Comparison of ENCODE assay signal across 2 cellular contexts in the genomic region with DNA sequence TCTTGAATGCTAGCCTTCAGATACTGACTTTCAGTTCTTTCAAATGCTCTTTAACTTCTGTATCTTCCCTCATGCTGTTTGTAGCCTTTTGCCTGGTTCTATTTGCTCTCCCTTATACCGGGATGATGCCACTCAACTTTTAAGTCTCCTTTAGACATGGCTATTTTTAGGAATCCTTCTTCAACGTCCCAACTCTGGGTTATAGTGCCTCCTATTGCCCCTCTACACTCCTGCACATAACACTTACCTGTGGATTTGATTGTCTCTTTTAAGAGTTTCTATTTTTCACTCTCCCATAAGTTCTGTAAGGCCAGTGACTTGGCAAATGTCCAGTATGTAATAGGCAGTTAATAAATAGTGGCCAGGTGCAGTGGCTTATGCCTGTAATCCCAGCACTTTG.
TF ChIP-seq lines count a peak whose summit lies in the region.

No MANE protein-coding gene starts in this region.

TF ChIP-seq in GM23338, 12 proteins besides CTCF, POLR2A, EP300 and RAD21 (continued from another document):
- TF ChIP-seq, protein P1, sequence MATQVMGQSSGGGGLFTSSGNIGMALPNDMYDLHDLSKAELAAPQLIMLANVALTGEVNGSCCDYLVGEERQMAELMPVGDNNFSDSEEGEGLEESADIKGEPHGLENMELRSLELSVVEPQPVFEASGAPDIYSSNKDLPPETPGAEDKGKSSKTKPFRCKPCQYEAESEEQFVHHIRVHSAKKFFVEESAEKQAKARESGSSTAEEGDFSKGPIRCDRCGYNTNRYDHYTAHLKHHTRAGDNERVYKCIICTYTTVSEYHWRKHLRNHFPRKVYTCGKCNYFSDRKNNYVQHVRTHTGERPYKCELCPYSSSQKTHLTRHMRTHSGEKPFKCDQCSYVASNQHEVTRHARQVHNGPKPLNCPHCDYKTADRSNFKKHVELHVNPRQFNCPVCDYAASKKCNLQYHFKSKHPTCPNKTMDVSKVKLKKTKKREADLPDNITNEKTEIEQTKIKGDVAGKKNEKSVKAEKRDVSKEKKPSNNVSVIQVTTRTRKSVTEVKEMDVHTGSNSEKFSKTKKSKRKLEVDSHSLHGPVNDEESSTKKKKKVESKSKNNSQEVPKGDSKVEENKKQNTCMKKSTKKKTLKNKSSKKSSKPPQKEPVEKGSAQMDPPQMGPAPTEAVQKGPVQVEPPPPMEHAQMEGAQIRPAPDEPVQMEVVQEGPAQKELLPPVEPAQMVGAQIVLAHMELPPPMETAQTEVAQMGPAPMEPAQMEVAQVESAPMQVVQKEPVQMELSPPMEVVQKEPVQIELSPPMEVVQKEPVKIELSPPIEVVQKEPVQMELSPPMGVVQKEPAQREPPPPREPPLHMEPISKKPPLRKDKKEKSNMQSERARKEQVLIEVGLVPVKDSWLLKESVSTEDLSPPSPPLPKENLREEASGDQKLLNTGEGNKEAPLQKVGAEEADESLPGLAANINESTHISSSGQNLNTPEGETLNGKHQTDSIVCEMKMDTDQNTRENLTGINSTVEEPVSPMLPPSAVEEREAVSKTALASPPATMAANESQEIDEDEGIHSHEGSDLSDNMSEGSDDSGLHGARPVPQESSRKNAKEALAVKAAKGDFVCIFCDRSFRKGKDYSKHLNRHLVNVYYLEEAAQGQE (IDR thresholded peaks at IDR 0.05; ENCODE audit: unreplicated experiment) = no peak
- no peak for TF ChIP-seq POLR2AphosphoS5 (IDR thresholded peaks at IDR 0.05; ENCODE audit: low read depth)

TF ChIP-seq in liver, 16 proteins besides CTCF, POLR2A, EP300 and RAD21 (continued from another document):
- TF ChIP-seq, protein P1 (IDR thresholded peaks at IDR 0.05) = no peak
- TF ChIP-seq, protein P2, sequence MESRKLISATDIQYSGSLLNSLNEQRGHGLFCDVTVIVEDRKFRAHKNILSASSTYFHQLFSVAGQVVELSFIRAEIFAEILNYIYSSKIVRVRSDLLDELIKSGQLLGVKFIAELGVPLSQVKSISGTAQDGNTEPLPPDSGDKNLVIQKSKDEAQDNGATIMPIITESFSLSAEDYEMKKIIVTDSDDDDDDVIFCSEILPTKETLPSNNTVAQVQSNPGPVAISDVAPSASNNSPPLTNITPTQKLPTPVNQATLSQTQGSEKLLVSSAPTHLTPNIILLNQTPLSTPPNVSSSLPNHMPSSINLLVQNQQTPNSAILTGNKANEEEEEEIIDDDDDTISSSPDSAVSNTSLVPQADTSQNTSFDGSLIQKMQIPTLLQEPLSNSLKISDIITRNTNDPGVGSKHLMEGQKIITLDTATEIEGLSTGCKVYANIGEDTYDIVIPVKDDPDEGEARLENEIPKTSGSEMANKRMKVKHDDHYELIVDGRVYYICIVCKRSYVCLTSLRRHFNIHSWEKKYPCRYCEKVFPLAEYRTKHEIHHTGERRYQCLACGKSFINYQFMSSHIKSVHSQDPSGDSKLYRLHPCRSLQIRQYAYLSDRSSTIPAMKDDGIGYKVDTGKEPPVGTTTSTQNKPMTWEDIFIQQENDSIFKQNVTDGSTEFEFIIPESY (IDR thresholded peaks at IDR 0.05) = no peak
- no peak for TF ChIP-seq FOXA2 (IDR thresholded peaks at IDR 0.05)
- TF ChIP-seq RXRA (IDR thresholded peaks at IDR 0.05) = no peak
- TF ChIP-seq, protein P3, sequence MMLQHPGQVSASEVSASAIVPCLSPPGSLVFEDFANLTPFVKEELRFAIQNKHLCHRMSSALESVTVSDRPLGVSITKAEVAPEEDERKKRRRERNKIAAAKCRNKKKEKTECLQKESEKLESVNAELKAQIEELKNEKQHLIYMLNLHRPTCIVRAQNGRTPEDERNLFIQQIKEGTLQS (IDR thresholded peaks at IDR 0.05) = no peak
- TF ChIP-seq SP1 (IDR thresholded peaks at IDR 0.05) = no peak
